In the genomic region with DNA sequence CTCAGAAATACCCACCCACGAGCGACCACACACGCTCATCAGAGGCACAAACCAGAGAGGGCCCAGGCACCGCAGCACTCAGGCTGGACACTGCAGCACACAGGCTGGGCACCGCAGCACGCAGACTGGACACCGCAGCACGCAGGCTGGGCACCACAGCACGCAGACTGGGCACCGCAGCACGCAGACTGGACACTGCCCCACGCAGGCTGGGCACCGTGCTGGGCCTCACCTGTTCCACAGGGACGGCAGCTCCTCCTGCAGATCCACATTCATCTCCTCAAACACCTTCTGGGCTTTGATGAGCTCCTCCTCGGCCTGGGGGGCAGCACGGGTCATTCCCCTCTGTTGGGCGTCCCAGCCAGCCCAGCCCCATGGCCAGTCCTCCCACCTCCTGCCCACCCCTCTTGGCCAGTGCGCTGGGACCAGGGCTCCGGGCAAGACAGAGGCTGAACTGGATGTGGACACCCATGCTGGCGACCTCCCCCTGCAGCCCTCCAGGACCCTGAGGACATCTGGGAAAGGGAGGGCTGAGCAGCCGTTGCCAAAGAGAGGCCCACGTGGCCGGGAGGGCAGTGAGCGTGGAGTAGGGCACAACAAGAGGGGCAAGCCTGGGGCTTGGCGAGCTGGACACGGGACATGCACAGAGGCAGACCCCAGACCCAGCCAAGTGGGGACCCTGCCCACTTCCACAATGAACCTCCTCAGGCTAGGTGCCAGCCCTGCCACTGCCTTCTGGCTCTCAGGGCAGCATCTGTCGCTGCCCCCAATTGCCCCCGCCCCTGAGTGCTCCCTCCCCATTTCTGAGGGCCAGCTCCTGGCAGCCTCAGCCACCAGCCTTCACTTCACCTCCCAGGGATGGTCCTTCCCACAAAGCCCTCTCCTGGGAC, we compare ENCODE assay signal across 1 cellular context.
TF ChIP-seq lines count a peak whose summit lies in the region.

No MANE protein-coding gene starts in this region.

TF ChIP-seq in GM23338, 12 proteins besides CTCF, POLR2A, EP300 and RAD21 (continued from another document):
- no peak for TF ChIP-seq ZNF462 (CRISPR knock-in tag; IDR thresholded peaks at IDR 0.05)
- no peak for TF ChIP-seq JUNB (IDR thresholded peaks at IDR 0.05; ENCODE audit: unreplicated experiment)
- TF ChIP-seq NANOG (IDR thresholded peaks at IDR 0.05; ENCODE audit: borderline replicate concordance): no peak
- TF ChIP-seq STAT1 (IDR thresholded peaks at IDR 0.05; ENCODE audit: unreplicated experiment): no peak
- no peak for TF ChIP-seq POLR2AphosphoS5 (IDR thresholded peaks at IDR 0.05; ENCODE audit: low read depth)
- TF ChIP-seq ZNF114 (CRISPR knock-in tag; IDR thresholded peaks at IDR 0.05): no peak
